ENCODE assay signal across 1 cellular context in the genomic region with DNA sequence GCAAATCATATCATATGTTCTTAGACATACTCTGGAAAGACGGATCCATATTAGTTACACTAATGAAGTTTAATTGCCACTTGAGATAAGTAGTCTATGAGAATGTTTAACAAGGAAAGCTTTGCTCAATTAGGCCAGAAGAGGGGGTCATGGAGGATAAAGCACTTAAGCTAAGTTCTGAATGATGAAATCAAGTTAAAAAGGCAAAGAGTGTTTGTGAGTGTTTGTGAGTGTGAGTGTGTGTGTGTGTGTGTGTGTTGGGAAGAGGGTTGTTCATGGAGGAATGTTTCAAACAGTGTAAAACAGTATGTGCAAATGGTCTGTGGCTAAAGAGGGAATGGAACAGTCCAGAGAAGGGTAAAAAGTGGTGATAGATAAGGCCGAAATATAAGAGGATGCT.
TF ChIP-seq lines count a peak whose summit lies in the region.

No MANE protein-coding gene starts in this region.

TF ChIP-seq in IMR-90, 13 proteins besides CTCF, POLR2A, EP300 and RAD21 (continued from another document):
- no peak for TF ChIP-seq ELK1 (IDR thresholded peaks at IDR 0.05; ENCODE audit: borderline replicate concordance, low read depth, low read length)
- TF ChIP-seq FOS (IDR thresholded peaks at IDR 0.05; ENCODE audit: low read depth, low read length), result no peak
- no peak for TF ChIP-seq RCOR1 (IDR thresholded peaks at IDR 0.05; ENCODE audit: insufficient replicate concordance, low read length)
- TF ChIP-seq CEBPB (IDR thresholded peaks at IDR 0.05; ENCODE audit: low read depth, low read length), result no peak
- TF ChIP-seq MAFK (IDR thresholded peaks at IDR 0.05; ENCODE audit: low read depth, low read length), result no peak
- TF ChIP-seq MAZ (IDR thresholded peaks at IDR 0.05; ENCODE audit: borderline replicate concordance, low read depth, low read length), result no peak
